ENCODE assay signal across 8 cellular contexts in genomic region chr2:96800762-96801463, GRCh38. TPM values are rescaled to one million over a fixed set of nuclear protein-coding genes. Genes with fewer than 3 reads are reported as not detected.
DNase-seq lines count a peak whose midpoint lies in the region; ATAC-seq and TF ChIP-seq lines count a peak whose summit lies in the region.

No MANE protein-coding gene starts in this region.

- no peak overlapping the region for H2AFZ ChIP-seq in GM23338

- H3K4me1 Mint-ChIP-seq in GM23338, result no peaks in the 10 kb centered on the region

- H3K4me1 ChIP-seq in GM23338 (ENCODE audit: insufficient read depth), result no peaks in the 10 kb centered on the region

- no peaks in the 10 kb centered on the region for H3K79me2 ChIP-seq in GM23338 (replicated peaks; ENCODE audit: insufficient read depth)

- no peaks in the 10 kb centered on the region; the same call in 1 of the 2 replicates for H3K36me3 ChIP-seq in GM06990 (ENCODE audit: control insufficient read depth, insufficient read depth, low read length)
- H3K36me3 ChIP-seq in GM23338 (ENCODE audit: insufficient read depth), result no peaks in the 10 kb centered on the region

- no peak overlapping the region for H3K27ac ChIP-seq in GM23338 (ENCODE audit: low read depth)
- no peak overlapping the region for H3K27ac ChIP-seq in caudate nucleus (ENCODE audit: low read depth, low read length)

- ATAC-seq in GM23338, result peak; percentile 97

- H4K20me1 ChIP-seq in GM23338 (replicated peaks; ENCODE audit: insufficient read depth), result no peaks in the 10 kb centered on the region

- H3K27ac Mint-ChIP-seq in GM23338, result no peak overlapping the region

- no peak overlapping the region for H3K4me2 ChIP-seq in GM23338

- no peak overlapping the region for H3K4me3 Mint-ChIP-seq in GM23338

- DNase-seq in GM06990 (ENCODE audit: extremely low read depth, insufficient read length) (peak; percentile 73), GM23338 (ENCODE audit: low spot score) (peak; percentile 81), NCI-H1092 treated with DMSO at 0.1 percent for 48 hours (lab: John Stamatoyannopoulos, UW) (peak; percentile 33), caudate nucleus (lab: John Stamatoyannopoulos, UW) (peak in 48 of 61 donors; percentile 9 to 85 (median 46)), left kidney (ENCODE audit: low read depth, low spot score) (peak; percentile 92), dedifferentiated amniotic fluid mesenchymal stem cell (ENCODE audit: extremely low spot score) (no peak)
- peak; percentile 65 for DNase-seq in activated CD4-positive, CD25-positive, alpha-beta regulatory T cell treated with anti-CD3 and anti-CD28 coated beads, Interleukin-2, amount 50 U/mL, for 72 hours
- DNase-seq in stimulated activated CD4-positive, alpha-beta T cell treated with anti-CD3 and anti-CD28 coated beads, Interleukin-4, amount 100 ng/mL, for 4 hours, result peak; percentile 63 to 74

- peak; percentile 92 for TF ChIP-seq CTCF in GM06990 (IDR thresholded peaks at IDR 0.05; ENCODE audit: insufficient read depth, low read length, poor library complexity, severe bottlenecking)
- TF ChIP-seq CTCF in GM23338 (conservative IDR thresholded peaks at IDR 0.05; ENCODE audit: low read depth in 2 of 2), result peak; percentile 77 to 92

- no peaks in the 10 kb centered on the region for H3K9me2 ChIP-seq in GM23338 (ENCODE audit: insufficient read depth)

- peaks cover 3% of the 10 kb centered on the region; the same call in 1 of the 3 replicates for H3K36me3 Mint-ChIP-seq in GM23338 (ENCODE audit: low read depth)

- H3K27me3 ChIP-seq in GM06990 (replicated peaks; ENCODE audit: control insufficient read depth, insufficient read depth, low read length), result no peaks in the 10 kb centered on the region
- H3K27me3 ChIP-seq in GM23338 (ENCODE audit: insufficient read depth), result no peaks in the 10 kb centered on the region

- no peaks in the 10 kb centered on the region; the same call in 1 of the 2 replicates for H3F3A ChIP-seq in GM23338 (replicated peaks; ENCODE audit: low read depth)

- H3K4me3 ChIP-seq in GM06990 (replicated peaks; ENCODE audit: low read depth, low read length), result no peak overlapping the region
- no peak overlapping the region for H3K4me3 ChIP-seq in GM23338

- H3K9me3 Mint-ChIP-seq in GM23338, result no peaks in the 10 kb centered on the region

- peaks cover 5% of the 10 kb centered on the region for H3K27me3 Mint-ChIP-seq in GM23338 (ENCODE audit: insufficient read depth, low read depth, poor library complexity)

TF ChIP-seq in GM23338, 12 proteins besides CTCF, POLR2A, EP300 and RAD21:
- TF ChIP-seq ZNF462 (CRISPR knock-in tag; IDR thresholded peaks at IDR 0.05) (no peak), CREB1 (CRISPR knock-in tag; IDR thresholded peaks at IDR 0.05; ENCODE audit: low read depth) (no peak), JUNB (IDR thresholded peaks at IDR 0.05; ENCODE audit: unreplicated experiment) (no peak), NANOG (IDR thresholded peaks at IDR 0.05; ENCODE audit: borderline replicate concordance) (no peak), ETS1 (IDR thresholded peaks at IDR 0.05) (no peak), ZNF114 (CRISPR knock-in tag; IDR thresholded peaks at IDR 0.05) (no peak), STAT1 (IDR thresholded peaks at IDR 0.05; ENCODE audit: unreplicated experiment) (no peak), EZH2phosphoT487 (IDR thresholded peaks at IDR 0.05; ENCODE audit: unreplicated experiment) (no peak)

RNA-seq across cellular contexts. Expression of gene CNNM3, which starts 15.2 kb away (rescaled TPM):
- total RNA-seq in GM23338 (2014; rRNA removed; shearing (Covaris generic)), result 22.8 and 25.7 TPM in 2 replicates
- polyA plus RNA-seq in GM23338 (2016; fragmentation: Nextera tagmentation; extraction: Ambion mirVana), result 5.3 and 7.7 TPM in 2 replicates

RNA-seq across cellular contexts. Expression of gene CNNM4, which starts 40.2 kb away (rescaled TPM):
- 6.7 and 12.9 TPM in 2 replicates for total RNA-seq in GM23338 (2014; rRNA removed; shearing (Covaris generic))
- polyA plus RNA-seq in GM23338 (2016; fragmentation: Nextera tagmentation; extraction: Ambion mirVana), result 2.5 and 2.9 TPM in 2 replicates

RNA-seq across cellular contexts. Expression of gene ANKRD23, which starts 42.9 kb away (rescaled TPM):
- total RNA-seq in GM23338 (2014; rRNA removed; shearing (Covaris generic)), result 4.0 and 6.5 TPM in 2 replicates
- polyA plus RNA-seq in GM23338 (2016; fragmentation: Nextera tagmentation; extraction: Ambion mirVana), result 2.9 and 5.0 TPM in 2 replicates

RNA-seq across cellular contexts. Expression of gene ANKRD39, which starts 56.9 kb away (rescaled TPM):
- 17.5 and 18.3 TPM in 2 replicates for total RNA-seq in GM23338 (2014; rRNA removed; shearing (Covaris generic))
- polyA plus RNA-seq in GM23338 (2016; fragmentation: Nextera tagmentation; extraction: Ambion mirVana), result 32.0 and 33.8 TPM in 2 replicates
